In genomic region chr2:240032406-240033329, GRCh38 we compare ENCODE assay signal across 20 cellular contexts. TPM values are rescaled to one million over a fixed set of nuclear protein-coding genes. Genes with fewer than 3 reads are reported as not detected.
DNase-seq lines count a peak whose midpoint lies in the region; ATAC-seq and TF ChIP-seq lines count a peak whose summit lies in the region.
"Had no signal": no experiment of that assay in that cellular context is flagged by ENCODE, and none has a peak within 500 bp of the region (broad histone marks: within the 10 kb centered on the region; RNA-seq: fewer than 3 reads in every experiment).

No MANE protein-coding gene starts in this region.

- no peak overlapping the region for H4K8ac ChIP-seq in neuronal stem cell (ENCODE audit: low read depth, low read length)

- H3K14ac ChIP-seq in neuronal stem cell (ENCODE audit: low read length) = peak overlapping the region; percentile 56

- no peak overlapping the region for H2BK12ac ChIP-seq in neuronal stem cell (ENCODE audit: low read length)

- H2AK5ac ChIP-seq in neuronal stem cell (ENCODE audit: low read depth, low read length) = peak overlapping the region; percentile 75

- no peak overlapping the region for H4K91ac ChIP-seq in neuronal stem cell (ENCODE audit: low read depth, low read length, poor library complexity)

- H3K27me3 ChIP-seq in HCT116 (ENCODE audit: insufficient read depth, low read length) (peaks cover 69% of the 10 kb centered on the region), SK-N-SH (ENCODE audit: insufficient read depth) (peaks cover 20% of the 10 kb centered on the region), neuronal stem cell (ENCODE audit: control insufficient read depth in 3 of 3, insufficient read depth in 3 of 3, low read depth in 1 of 3, low read length in 3 of 3) (peaks cover 0 to 39% (median 3%) of the 10 kb centered on the region in 3 experiments), left ventricle myocardium inferior (ENCODE audit: low read depth) (peaks cover 70% of the 10 kb centered on the region)

- no peak for TF ChIP-seq POLR2A in HCT116 (IDR thresholded peaks at IDR 0.05; ENCODE audit: borderline replicate concordance, extremely low read depth, insufficient read depth, insufficient read length)

- POLR2A ChIA-PET in HCT116 (lab: Charles Lee) (no interaction called here), SK-N-SH (lab: Yijun Ruan, JAX) (no interaction called here)

- H3K9ac ChIP-seq in HCT116 (ENCODE audit: low read length) (no peak overlapping the region), SK-N-SH (no peak overlapping the region), neuronal stem cell (ENCODE audit: low read depth, low read length, poor library complexity) (no peak overlapping the region)

- no peak overlapping the region for H2BK15ac ChIP-seq in neuronal stem cell (ENCODE audit: low read length)

- H3K79me2 ChIP-seq in HCT116 (ENCODE audit: insufficient read depth, low read length) (no peaks in the 10 kb centered on the region), SK-N-SH (ENCODE audit: insufficient read depth) (no peaks in the 10 kb centered on the region)

- peak overlapping the region; percentile 38 for H3K18ac ChIP-seq in neuronal stem cell (ENCODE audit: low read length)

- no peak for DNase-seq in HCT116 (ENCODE audit: low read depth, low spot score)
- DNase-seq in SK-N-SH = no peak
- no peak for DNase-seq in neuronal stem cell (ENCODE audit: low spot score)
- DNase-seq in left ventricle myocardium inferior = no peak
- no peak for DNase-seq in iPS-NIHi11 (ENCODE audit: low spot score)
- no peak for DNase-seq in LoVo (ENCODE audit: low spot score)
- DNase-seq: ACHN, BE2C, Calu3, KG1, MM.1S, NCI-H2029, NCI-H446 treated with DMSO at 0.1 percent for 48 hours, NCI-H526 treated with DMSO at 0.1 percent for 48 hours, PC-3, SJCRH30 had no signal

- H3K79me1 ChIP-seq in neuronal stem cell (ENCODE audit: low read depth, low read length) = no peaks in the 10 kb centered on the region

- RAD21 ChIA-PET in HCT116 (lab: Charles Lee; ENCODE audit: low non-redundant PET in 1 of 2, low total read pairs in 2 of 2, uncharacterized antibody in 2 of 2, unreplicated experiment in 2 of 2) = no interaction called here

- no peak overlapping the region for H2AFZ ChIP-seq in HCT116 (ENCODE audit: low read depth, low read length, poor library complexity, severe bottlenecking)
- H2AFZ ChIP-seq in SK-N-SH (ENCODE audit: low read depth) = peak overlapping the region; percentile 35; the same call in 1 of the 2 replicates
- H2AFZ ChIP-seq in neuronal stem cell (ENCODE audit: low read length) = no peak overlapping the region

- H3K27ac ChIP-seq in HCT116 (ENCODE audit: low read depth, low read length) (no peak overlapping the region), SK-N-SH (ENCODE audit: low read depth in 2 of 2, low read length in 1 of 2) (no peak overlapping the region), neuronal stem cell (replicated peaks; ENCODE audit: low read length) (no peak overlapping the region), left ventricle myocardium inferior (replicated peaks) (no peak overlapping the region)
- H3K27ac ChIP-seq: SJCRH30 had no signal

- peak overlapping the region; percentile 20 for H3K23ac ChIP-seq in neuronal stem cell (ENCODE audit: low read depth, low read length, poor library complexity)

- H2BK5ac ChIP-seq in neuronal stem cell (ENCODE audit: low read length) = no peak overlapping the region

- intact Hi-C loops in HCT116 (cut with micrococcal nuclease) (no loop called here), left ventricle myocardium inferior (cut with micrococcal nuclease) (no loop called here)

- TF ChIP-seq CTCF in HCT116 (IDR thresholded peaks at IDR 0.05 in 2 of 3, conservative IDR thresholded peaks at IDR 0.05 in 1 of 3; ENCODE audit: borderline replicate concordance in 1 of 3, insufficient read depth in 1 of 3, low read depth in 2 of 3, low read length in 2 of 3) (no peak), SK-N-SH (IDR thresholded peaks at IDR 0.05) (no peak), left ventricle myocardium inferior (IDR thresholded peaks at IDR 0.05; ENCODE audit: borderline replicate concordance) (no peak)

- H3K9me3 ChIP-seq in HCT116 (ENCODE audit: control insufficient read depth in 1 of 2, insufficient read depth in 1 of 2, low read depth in 1 of 2, low read length in 2 of 2) = no peaks in the 10 kb centered on the region
- H3K9me3 ChIP-seq in SK-N-SH = no peaks in the 10 kb centered on the region
- H3K9me3 ChIP-seq in neuronal stem cell (replicated peaks in 1 of 2; ENCODE audit: control insufficient read depth in 2 of 2, insufficient read depth in 1 of 2, low read depth in 1 of 2, low read length in 2 of 2) = no peaks in the 10 kb centered on the region
- peaks cover 7% of the 10 kb centered on the region for H3K9me3 ChIP-seq in left ventricle myocardium inferior (replicated peaks)
- H3K9me3 ChIP-seq: BE2C, SJCRH30 had no signal

- H3K36me3 ChIP-seq in HCT116 (ENCODE audit: control insufficient read depth in 1 of 2, insufficient read depth in 2 of 2, low read length in 2 of 2) (no peaks in the 10 kb centered on the region), SK-N-SH (replicated peaks in 1 of 2; ENCODE audit: control insufficient read depth in 1 of 2, insufficient read depth in 2 of 2, low read length in 1 of 2) (no peaks in the 10 kb centered on the region), neuronal stem cell (replicated peaks in 1 of 2; ENCODE audit: control insufficient read depth in 2 of 2, insufficient read depth in 2 of 2, low read length in 2 of 2) (no peaks in the 10 kb centered on the region), left ventricle myocardium inferior (no peaks in the 10 kb centered on the region)
- H3K36me3 ChIP-seq: BE2C, SJCRH30 had no signal

- TF ChIP-seq EP300 in SK-N-SH (IDR thresholded peaks at IDR 0.05; ENCODE audit: borderline replicate concordance in 1 of 2, low read depth in 1 of 2, low read length in 1 of 2) = no peak

- H3K4me2 ChIP-seq in HCT116 (ENCODE audit: low read length) (no peak overlapping the region), SK-N-SH (peak overlapping the region; percentile 74), neuronal stem cell (ENCODE audit: insufficient read depth, low read length, poor library complexity, severe bottlenecking) (no peak overlapping the region)

- no peaks in the 10 kb centered on the region for H3F3A ChIP-seq in SK-N-SH (replicated peaks; ENCODE audit: insufficient read depth)

- H3K9me2 ChIP-seq in HCT116 (ENCODE audit: insufficient read depth) (no peaks in the 10 kb centered on the region), SK-N-SH (no peaks in the 10 kb centered on the region)

- CTCF ChIA-PET in HCT116 (lab: Charles Lee) (no interaction called here), SK-N-SH (lab: Yijun Ruan, JAX) (interaction anchor here (1.3 to 3.4 kb wide), 4 partner anchors 12 to 117 kb away, joined by 5 to 17 read pairs (median 6); no protein-coding TSS in a partner anchor)

- ATAC-seq in HCT116 (peak; percentile 32; the same call in 1 of the 2 replicates), HG03108 (IDR thresholded peaks at IDR 0.05; ENCODE audit: unreplicated experiment) (no peak)
- ATAC-seq: PC-3, Right ventricle myocardium inferior had no signal

- H2BK120ac ChIP-seq in neuronal stem cell (ENCODE audit: low read depth, low read length) = no peak overlapping the region

- H3K4me1 ChIP-seq in HCT116 (ENCODE audit: control insufficient read depth in 1 of 2, insufficient read depth in 2 of 2, low read length in 2 of 2) (no peaks in the 10 kb centered on the region), SK-N-SH (ENCODE audit: control insufficient read depth in 1 of 2, insufficient read depth in 2 of 2, low read depth in 1 of 2, low read length in 1 of 2) (no peaks in the 10 kb centered on the region; a peak in 1 of 4 replicates), neuronal stem cell (ENCODE audit: control insufficient read depth in 2 of 2, insufficient read depth in 1 of 2, low read depth in 1 of 2, low read length in 2 of 2) (no peaks in the 10 kb centered on the region), left ventricle myocardium inferior (no peaks in the 10 kb centered on the region)
- H3K4me1 ChIP-seq: BE2C, SJCRH30 had no signal

- TF ChIP-seq RAD21 in HCT116 (IDR thresholded peaks at IDR 0.05; ENCODE audit: low read depth) (no peak), SK-N-SH (IDR thresholded peaks at IDR 0.05; ENCODE audit: low read length) (no peak)

- H3K4me3 ChIP-seq in HCT116 (replicated peaks in 1 of 2; ENCODE audit: low read depth in 1 of 2, low read length in 2 of 2) (no peak overlapping the region), SK-N-SH (ENCODE audit: low read depth in 2 of 2, low read length in 1 of 2) (peak overlapping the region; percentile 39 to 54), neuronal stem cell (ENCODE audit: low read length in 2 of 2) (no peak overlapping the region), left ventricle myocardium inferior (no peak overlapping the region)
- H3K4me3 ChIP-seq: SJCRH30 had no signal

- H4K20me1 ChIP-seq in HCT116 (ENCODE audit: insufficient read depth) (no peaks in the 10 kb centered on the region), SK-N-SH (ENCODE audit: insufficient read depth) (no peaks in the 10 kb centered on the region)

- WGBS in SK-N-SH (ENCODE audit: low lambda C conversion rate) = 6% methylated on average over 8 of the region's 14 CpGs
- WGBS in neuronal stem cell (ENCODE audit: extremely low coverage in 2 of 2, insufficient read length in 2 of 2, insufficient replicate concordance in 1 of 2), 2 donors = no CpG with 5 or more reads among the region's 14 CpGs

- no peak overlapping the region for H3K4ac ChIP-seq in neuronal stem cell (ENCODE audit: low read length)

- BruUV-seq in HCT116 (replicated peaks; lab: Mats Ljungman, UMichigan) = no TSS peak

RNA-seq across cellular contexts. Expression of gene OR6B2, which starts 2.4 kb away (rescaled TPM):
- total RNA-seq in HCT116 (2021; ENCODE audit: unreplicated experiment) = not detected
- polyA plus RNA-seq in HCT116 (2012) = not detected in 2 replicates
- not detected in 2 replicates for polyA plus RNA-seq in SK-N-SH (2012; rRNA removed)
- not detected in 2 replicates for polyA plus RNA-seq in SK-N-SH (2012; cell fraction: cytosol; rRNA removed)
- not detected in 2 replicates for polyA plus RNA-seq in SK-N-SH (2012; cell fraction: nucleus; rRNA removed)
- polyA plus RNA-seq in neuronal stem cell (2013, experiment 1 of 2) = not detected
- polyA plus RNA-seq in neuronal stem cell (2013, experiment 2 of 2) = not detected
- total RNA-seq in left ventricle myocardium inferior = not detected
- total RNA-seq: Calu3; PC-3; Right ventricle myocardium inferior; RPMI7951; SJCRH30; T-helper 1 cell treated with Interleukin-12 subunit alpha and Interleukin-12 subunit beta and Interleukin-4 antibody, amounts not matched to agents 30 ng/mL and 1 ng/mL, for 36 hours had no signal

RNA-seq across cellular contexts. Expression of gene NDUFA10, which starts 7.5 kb away (rescaled TPM):
- total RNA-seq in HCT116 (2021; ENCODE audit: unreplicated experiment) (155 TPM), left ventricle myocardium inferior (412 TPM)
- 154 and 175 TPM in 2 replicates for polyA plus RNA-seq in HCT116 (2012)
- 117 and 134 TPM in 2 replicates for polyA plus RNA-seq in SK-N-SH (2012; rRNA removed)
- 104 and 133 TPM in 2 replicates for polyA plus RNA-seq in SK-N-SH (2012; cell fraction: cytosol; rRNA removed)
- 153 and 170 TPM in 2 replicates for polyA plus RNA-seq in SK-N-SH (2012; cell fraction: nucleus; rRNA removed)
- polyA plus RNA-seq in neuronal stem cell (2013, experiment 1 of 2) = 59.9 TPM
- polyA plus RNA-seq in neuronal stem cell (2013, experiment 2 of 2) = 58.4 TPM

RNA-seq across cellular contexts. Expression of gene OR6B3, which starts 20.7 kb away (rescaled TPM):
- not detected for total RNA-seq in HCT116 (2021; ENCODE audit: unreplicated experiment)
- not detected in 2 replicates for polyA plus RNA-seq in HCT116 (2012)
- polyA plus RNA-seq in SK-N-SH (2012; rRNA removed) = not detected in 2 replicates
- polyA plus RNA-seq in SK-N-SH (2012; cell fraction: cytosol; rRNA removed) = not detected in 2 replicates
- not detected in 2 replicates for polyA plus RNA-seq in SK-N-SH (2012; cell fraction: nucleus; rRNA removed)
- polyA plus RNA-seq in neuronal stem cell (2013, experiment 1 of 2) = not detected
- polyA plus RNA-seq in neuronal stem cell (2013, experiment 2 of 2) = not detected
- total RNA-seq in left ventricle myocardium inferior = not detected
- total RNA-seq: Calu3; PC-3; Right ventricle myocardium inferior; RPMI7951; SJCRH30; T-helper 1 cell treated with Interleukin-12 subunit alpha and Interleukin-12 subunit beta and Interleukin-4 antibody, amounts not matched to agents 30 ng/mL and 1 ng/mL, for 36 hours had no signal

Comparison
In these comparisons a context has a peak if more than half of its experiments do, and no peak if none do; other contexts are left out.
1. H3K4me3 ChIP-seq: peak in SK-N-SH (2 of 2); none in HCT116 (0 of 2), neuronal stem cell (0 of 2) and left ventricle myocardium inferior (single experiment).